1 cellular context compared by ENCODE assay signal in genomic region chr19:42102877-42103276, GRCh38.
TF ChIP-seq lines count a peak whose summit lies in the region.

No MANE protein-coding gene starts in this region.

TF ChIP-seq in SK-N-SH, 30 proteins besides CTCF, POLR2A, EP300 and RAD21 (continued from another document):
- TF ChIP-seq USF2 (IDR thresholded peaks at IDR 0.05; ENCODE audit: borderline replicate concordance, low read depth, low read length): no peak
- no peak for TF ChIP-seq MXI1 (IDR thresholded peaks at IDR 0.05; ENCODE audit: low read depth, low read length)
- TF ChIP-seq RFX5 (IDR thresholded peaks at IDR 0.05; ENCODE audit: low read length): no peak
- TF ChIP-seq CHD2 (IDR thresholded peaks at IDR 0.05; ENCODE audit: low read length, partially characterized antibody): no peak
- TF ChIP-seq GABPA (IDR thresholded peaks at IDR 0.05; ENCODE audit: low read depth): no peak
- TF ChIP-seq IRF3 (IDR thresholded peaks at IDR 0.05; ENCODE audit: low read depth, low read length): no peak
- no peak for TF ChIP-seq ZBTB33 (IDR thresholded peaks at IDR 0.05; ENCODE audit: borderline replicate concordance, low read depth)
- TF ChIP-seq TEAD4 (IDR thresholded peaks at IDR 0.05; ENCODE audit: borderline replicate concordance, insufficient read depth): no peak
- no peak for TF ChIP-seq RXRA (IDR thresholded peaks at IDR 0.05; ENCODE audit: borderline replicate concordance, low read depth)
TF ChIP-seq in SK-N-SH: peak in this region for 0.
